Comparison of ENCODE assay signal across 11 cellular contexts in the genomic region with DNA sequence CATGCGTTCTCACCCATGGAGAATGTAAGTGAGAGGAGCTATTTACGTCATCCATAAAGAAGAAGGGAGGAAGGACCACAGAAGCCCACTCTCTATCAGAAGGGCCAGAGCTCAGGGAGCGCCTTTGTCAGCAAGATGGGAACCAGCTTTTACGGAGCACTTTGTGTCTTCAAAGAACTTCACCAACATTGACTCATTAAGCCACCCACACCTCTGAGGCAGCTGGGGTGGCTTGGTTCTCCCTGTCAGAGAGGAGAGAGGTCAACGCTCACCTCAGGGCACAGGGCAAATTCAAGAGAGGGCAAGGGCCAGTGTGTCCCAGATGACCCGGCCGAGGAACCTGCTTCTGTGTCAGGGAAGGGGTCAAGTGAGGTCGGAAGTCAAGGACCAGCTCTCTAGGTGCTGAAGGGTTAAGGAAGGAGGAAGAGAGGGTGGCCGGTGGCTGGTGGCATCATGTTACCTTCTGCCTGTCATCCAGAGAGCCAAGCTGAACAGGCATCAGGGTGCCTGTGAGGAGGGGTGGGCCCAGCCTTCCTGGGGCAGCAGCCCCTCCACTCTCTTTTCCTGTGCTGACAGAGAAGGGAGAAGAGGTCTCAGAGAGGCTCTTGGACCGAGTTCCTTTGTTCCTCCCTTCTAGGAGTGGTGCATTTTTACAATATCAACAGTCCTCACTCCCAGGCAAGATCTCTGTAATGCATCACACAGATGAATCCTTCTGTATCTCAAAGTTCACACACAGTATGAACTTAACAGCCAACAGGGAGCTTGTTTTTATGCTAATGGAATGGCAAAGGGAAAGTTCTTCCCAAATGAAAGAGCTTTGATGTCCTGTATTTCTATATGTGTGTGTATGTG.
DNase-seq lines count a peak whose midpoint lies in the region; ATAC-seq and TF ChIP-seq lines count a peak whose summit lies in the region.
"Had no signal": no experiment of that assay in that cellular context is flagged by ENCODE, and none has a peak within 500 bp of the region (broad histone marks: within the 10 kb centered on the region; RNA-seq: fewer than 3 reads in every experiment).

No MANE protein-coding gene starts in this region.

- H3K36me3 ChIP-seq in DND-41 (ENCODE audit: insufficient read depth, low read length) (no peaks in the 10 kb centered on the region), endodermal cell (ENCODE audit: control insufficient read depth, insufficient read depth, low read length) (no peaks in the 10 kb centered on the region), rectal smooth muscle tissue (ENCODE audit: control insufficient read depth, insufficient read depth, low read length) (no peaks in the 10 kb centered on the region)

- H3K27ac ChIP-seq in DND-41 (ENCODE audit: low read length) (no peak overlapping the region), endodermal cell (ENCODE audit: low read depth, low read length) (no peak overlapping the region), rectal smooth muscle tissue (ENCODE audit: low read depth, low read length) (peak overlapping the region; percentile 53)

- TF ChIP-seq CTCF in DND-41 (IDR thresholded peaks at IDR 0.05; ENCODE audit: borderline replicate concordance, extremely low read depth, low read length, poor library complexity, severe bottlenecking) (no peak), endodermal cell (conservative IDR thresholded peaks at IDR 0.05) (no peak)

- H3K9me3 Mint-ChIP-seq in endodermal cell = no peaks in the 10 kb centered on the region
- H3K9me3 Mint-ChIP-seq: naive B cell had no signal

- no peak overlapping the region for H3K4me3 Mint-ChIP-seq in endodermal cell

- WGBS in endodermal cell (ENCODE audit: insufficient coverage in 1 of 2, insufficient read length in 1 of 2), 2 experiments = 79 to 81% methylated on average over 5 to 10 of the region's 10 CpGs

- H3K27me3 ChIP-seq in DND-41 (ENCODE audit: insufficient read depth, low read length, poor library complexity) (no peaks in the 10 kb centered on the region), endodermal cell (ENCODE audit: control insufficient read depth, insufficient read depth, low read length, poor library complexity, severe bottlenecking) (no peaks in the 10 kb centered on the region), rectal smooth muscle tissue (ENCODE audit: control insufficient read depth, insufficient read depth, low read length) (no peaks in the 10 kb centered on the region)

- no peaks in the 10 kb centered on the region for H3K79me2 ChIP-seq in DND-41 (ENCODE audit: insufficient read depth, low read length)

- no peak overlapping the region for H3K27ac Mint-ChIP-seq in endodermal cell
- H3K27ac Mint-ChIP-seq: naive B cell had no signal

- DNase-seq in DND-41 (no peak), NCI-H187 treated with DMSO at 0.1 percent for 48 hours (lab: John Stamatoyannopoulos, UW) (peak; percentile 53), endodermal cell (peak; percentile 76), DMS 273 (lab: John Stamatoyannopoulos, UW; ENCODE audit: unreplicated experiment) (no peak), OCI-M2 (lab: John Stamatoyannopoulos, UW; ENCODE audit: unreplicated experiment) (no peak), globus pallidus (ENCODE audit: low spot score) (no peak)
- DNase-seq: anterior cingulate cortex, naive B cell, NCI-H2171 treated with DMSO at 0.1 percent for 48 hours had no signal

- H3K4me1 ChIP-seq in DND-41 (ENCODE audit: insufficient read depth, low read length) (peaks cover 10% of the 10 kb centered on the region), endodermal cell (ENCODE audit: control insufficient read depth, insufficient read depth, low read length) (peaks cover 31% of the 10 kb centered on the region), rectal smooth muscle tissue (ENCODE audit: control insufficient read depth, insufficient read depth, low read length) (peaks cover 18% of the 10 kb centered on the region)

- no peak overlapping the region for H3K4me2 ChIP-seq in DND-41 (ENCODE audit: insufficient read depth, low read length)

- no peaks in the 10 kb centered on the region for H3K9me3 ChIP-seq in DND-41 (ENCODE audit: insufficient read depth, low read length, severe bottlenecking)
- H3K9me3 ChIP-seq in endodermal cell (ENCODE audit: control insufficient read depth, low read length) = no peaks in the 10 kb centered on the region

- no peaks in the 10 kb centered on the region for H4K20me1 ChIP-seq in DND-41 (ENCODE audit: insufficient read depth, low read length)

- peaks cover 55% of the 10 kb centered on the region for H3K4me1 Mint-ChIP-seq in endodermal cell
- H3K4me1 Mint-ChIP-seq: naive B cell had no signal

- peaks cover 20% of the 10 kb centered on the region for H3K27me3 Mint-ChIP-seq in endodermal cell (ENCODE audit: insufficient read depth)

- H2AFZ ChIP-seq in DND-41 (ENCODE audit: low read depth, low read length) = no peak overlapping the region

- no peaks in the 10 kb centered on the region for H3K36me3 Mint-ChIP-seq in endodermal cell (ENCODE audit: low read depth)
- H3K36me3 Mint-ChIP-seq: naive B cell had no signal

- no peak overlapping the region for H3K9ac ChIP-seq in DND-41 (ENCODE audit: low read depth, low read length)
- no peak overlapping the region for H3K9ac ChIP-seq in endodermal cell (ENCODE audit: extremely low read depth, low read length, poor library complexity, severe bottlenecking)
- peak overlapping the region; percentile 12 for H3K9ac ChIP-seq in rectal smooth muscle tissue (ENCODE audit: low read length)

- ATAC-seq in DND-41 (ENCODE audit: insufficient read depth, low read depth) (peak; percentile 47), GM18909 (IDR thresholded peaks at IDR 0.05; ENCODE audit: poor library complexity, unreplicated experiment) (no peak)

- H3K4me3 ChIP-seq in DND-41 (ENCODE audit: low read depth in 1 of 2, low read length in 2 of 2) = no peak overlapping the region
- H3K4me3 ChIP-seq in endodermal cell (ENCODE audit: low read length) = no peak overlapping the region
- H3K4me3 ChIP-seq in rectal smooth muscle tissue (ENCODE audit: low read length) = no peak overlapping the region

Comparison
In these comparisons a context has a peak if more than half of its experiments do, and no peak if none do; other contexts are left out.
1. DNase-seq: peak in NCI-H187 treated with DMSO at 0.1 percent for 48 hours (single experiment) and endodermal cell (single experiment); none in DND-41 (single experiment), DMS 273 (single experiment), OCI-M2 (single experiment) and globus pallidus (single experiment).